Comparison of ENCODE assay signal across 15 cellular contexts in genomic region chr7:118040562-118040961, GRCh38.
DNase-seq lines count a peak whose midpoint lies in the region; ATAC-seq and TF ChIP-seq lines count a peak whose summit lies in the region.
"Had no signal": no experiment of that assay in that cellular context is flagged by ENCODE, and none has a peak within 500 bp of the region (broad histone marks: within the 10 kb centered on the region; RNA-seq: fewer than 3 reads in every experiment).

No MANE protein-coding gene starts in this region.

- DNase-seq in MV-4-11 (lab: John Stamatoyannopoulos, UW) (peak; percentile 35), DMS 273 treated with DMSO at 0.1 percent for 48 hours (lab: John Stamatoyannopoulos, UW) (no peak), endothelial cell (ENCODE audit: low spot score) (no peak), RKO (ENCODE audit: low spot score) (no peak)
- no peak for DNase-seq in activated CD4-positive, alpha-beta T cell treated with anti-CD3 and anti-CD28 coated beads, Interleukin-2, amount 50 U/mL, for 1 hour
- DNase-seq: activated CD8-positive, alpha-beta T cell treated with anti-CD3 and anti-CD28 coated beads for 36 hours; erythroblast; IMR-90; mesenchymal stem cell; T-helper 1 cell had no signal

- H3K36me3 Mint-ChIP-seq in endothelial cell (ENCODE audit: low read depth, unreplicated experiment) = no peaks in the 10 kb centered on the region
- H3K36me3 Mint-ChIP-seq: activated naive CD4-positive, alpha-beta T cell treated with anti-CD3 and anti-CD28 coated beads, Interleukin-2, amount 50 U/mL, for 72 hours had no signal

- no peak for TF ChIP-seq CTCF in endothelial cell (IDR thresholded peaks at IDR 0.05; ENCODE audit: unreplicated experiment)

- no peak overlapping the region for H3K27ac Mint-ChIP-seq in endothelial cell (ENCODE audit: unreplicated experiment)
- H3K27ac Mint-ChIP-seq: activated CD8-positive, alpha-beta T cell treated with anti-CD3 and anti-CD28 coated beads for 36 hours; activated naive CD4-positive, alpha-beta T cell treated with anti-CD3 and anti-CD28 coated beads, Interleukin-2, amount 50 U/mL, for 72 hours; B cell had no signal

- no peak overlapping the region for H3K4me3 Mint-ChIP-seq in endothelial cell (ENCODE audit: unreplicated experiment)
- H3K4me3 Mint-ChIP-seq: activated CD8-positive, alpha-beta T cell treated with anti-CD3 and anti-CD28 coated beads for 36 hours; B cell had no signal

- H3K4me1 Mint-ChIP-seq in endothelial cell (ENCODE audit: unreplicated experiment) = peaks cover 9% of the 10 kb centered on the region

- H3K27me3 Mint-ChIP-seq in endothelial cell (ENCODE audit: unreplicated experiment) = no peaks in the 10 kb centered on the region
- H3K27me3 Mint-ChIP-seq: B cell had no signal

- no peaks in the 10 kb centered on the region for H3K9me3 Mint-ChIP-seq in endothelial cell (ENCODE audit: unreplicated experiment)
- H3K9me3 Mint-ChIP-seq: activated CD8-positive, alpha-beta T cell treated with anti-CD3 and anti-CD28 coated beads for 36 hours; activated naive CD4-positive, alpha-beta T cell treated with anti-CD3 and anti-CD28 coated beads, Interleukin-2, amount 50 U/mL, for 72 hours had no signal

- ATAC-seq in GM18867 (IDR thresholded peaks at IDR 0.05; ENCODE audit: unreplicated experiment) = peak; percentile 79
- peak; percentile 85 for ATAC-seq in GM21423 (IDR thresholded peaks at IDR 0.05; ENCODE audit: unreplicated experiment)
- peak; percentile 86 for ATAC-seq in HG02981 (IDR thresholded peaks at IDR 0.05; ENCODE audit: unreplicated experiment)
- ATAC-seq: activated CD8-positive, alpha-beta T cell treated with anti-CD3 and anti-CD28 coated beads for 36 hours; activated naive CD4-positive, alpha-beta T cell treated with anti-CD3 and anti-CD28 coated beads, Interleukin-2, amount 50 U/mL, for 72 hours had no signal
